18 cellular contexts compared by ENCODE assay signal in genomic region chr1:220928725-220929297, GRCh38. TPM values are rescaled to one million over a fixed set of nuclear protein-coding genes. Genes with fewer than 3 reads are reported as not detected.
"Had no signal": no experiment of that assay in that cellular context is flagged by ENCODE, and none has a peak within 500 bp of the region (broad histone marks: within the 10 kb centered on the region; RNA-seq: fewer than 3 reads in every experiment).

No MANE protein-coding gene starts in this region.

- H3K27me3 ChIP-seq: cardiac muscle cell, pancreas, sigmoid colon, upper lobe of right lung had no signal

- H3K4me1 Mint-ChIP-seq: activated CD4-positive, alpha-beta T cell treated with anti-CD3 and anti-CD28 coated beads for 36 hours had no signal

- ATAC-seq: activated CD4-positive, alpha-beta T cell treated with anti-CD3 and anti-CD28 coated beads for 36 hours; activated CD8-positive, alpha-beta T cell treated with anti-CD3 and anti-CD28 coated beads for 36 hours; activated T-cell treated with anti-CD3 and anti-CD28 coated beads, Interleukin-2, amount 50 U/mL, for 4 hours; mucosa of descending colon had no signal

- H3K4me3 Mint-ChIP-seq: activated CD4-positive, alpha-beta T cell treated with anti-CD3 and anti-CD28 coated beads for 36 hours; activated CD8-positive, alpha-beta T cell treated with anti-CD3 and anti-CD28 coated beads for 36 hours; activated T-cell treated with anti-CD3 and anti-CD28 coated beads, Interleukin-2, amount 50 U/mL, for 4 hours; memory B cell; naive thymus-derived CD4-positive, alpha-beta T cell had no signal

- H3K36me3 ChIP-seq: cardiac muscle cell, left ventricle myocardium inferior, pancreas, sigmoid colon, thoracic aorta, upper lobe of right lung had no signal

- H3K4me1 ChIP-seq: left ventricle myocardium inferior, pancreas, upper lobe of right lung had no signal

- H3K9me3 Mint-ChIP-seq: activated CD8-positive, alpha-beta T cell treated with anti-CD3 and anti-CD28 coated beads for 36 hours; memory B cell had no signal

- H3K36me3 Mint-ChIP-seq: memory B cell; naive thymus-derived CD4-positive, alpha-beta T cell had no signal

- H3K27ac ChIP-seq: cardiac muscle cell, left ventricle myocardium inferior, pancreas, thoracic aorta, upper lobe of right lung had no signal

- H3K27ac Mint-ChIP-seq: activated CD4-positive, alpha-beta T cell treated with anti-CD3 and anti-CD28 coated beads for 36 hours; activated CD8-positive, alpha-beta T cell treated with anti-CD3 and anti-CD28 coated beads for 36 hours; memory B cell; naive thymus-derived CD4-positive, alpha-beta T cell had no signal

- DNase-seq: activated CD4-positive, alpha-beta T cell treated with anti-CD3 and anti-CD28 coated beads for 36 hours; activated CD8-positive, alpha-beta T cell treated with anti-CD3 and anti-CD28 coated beads for 36 hours; activated effector memory CD4-positive, alpha-beta T cell treated with Interleukin-2 at 50 U/mL for 16 hours; activated naive CD4-positive, alpha-beta T cell treated with anti-CD3 and anti-CD28 coated beads, Interleukin-2, amount 50 U/mL, for 16 hours; activated T-cell treated with anti-CD3 and anti-CD28 coated beads, Interleukin-2, amount 50 U/mL, for 4 hours; erythroblast; hippocampal formation; kidney; left ventricle myocardium inferior; mucosa of descending colon; naive thymus-derived CD4-positive, alpha-beta T cell; pancreas; sigmoid colon; stimulated activated CD4-positive, alpha-beta T cell treated with anti-CD3 and anti-CD28 coated beads, Interleukin-1b, Interleukin-23, amount 100 ng/mL, for 48 hours; upper lobe of right lung had no signal

- H3K9me3 ChIP-seq: left ventricle myocardium inferior, mucosa of descending colon, pancreas, sigmoid colon, thoracic aorta, upper lobe of right lung had no signal

- H3K4me3 ChIP-seq: cardiac muscle cell, left ventricle myocardium inferior, mucosa of descending colon, pancreas, sigmoid colon, thoracic aorta, upper lobe of right lung had no signal

RNA-seq across cellular contexts. Expression of gene HLX, which starts 49.6 kb away (rescaled TPM):
- total RNA-seq: activated CD8-positive, alpha-beta T cell treated with anti-CD3 and anti-CD28 coated beads for 36 hours had no signal
- polyA plus RNA-seq: naive thymus-derived CD4-positive, alpha-beta T cell had no signal
